In the genomic region with DNA sequence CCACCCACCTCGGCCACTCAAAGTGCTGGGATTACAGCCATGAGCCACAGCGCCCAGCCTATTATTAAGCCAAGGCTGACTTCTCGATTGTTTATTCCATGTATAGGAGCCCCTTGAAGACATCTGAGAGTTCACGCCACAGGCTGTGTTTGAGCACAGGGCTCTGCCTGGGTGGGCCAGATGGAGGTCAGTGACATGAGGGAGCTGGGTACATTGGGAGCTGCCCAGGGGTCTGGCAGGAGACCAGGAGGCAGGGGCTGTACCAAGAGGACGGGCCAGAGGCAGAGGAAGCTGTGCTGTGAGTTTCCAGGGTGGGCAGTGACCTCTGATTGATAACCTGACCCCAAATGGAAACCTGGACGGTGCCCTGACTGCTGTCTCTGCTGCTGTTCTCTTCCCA, we compare ENCODE assay signal across 25 cellular contexts. TPM values are rescaled to one million over a fixed set of nuclear protein-coding genes. Genes with fewer than 3 reads are reported as not detected.
"Had no signal": no experiment of that assay in that cellular context is flagged by ENCODE, and none has a peak within 500 bp of the region (broad histone marks: within the 10 kb centered on the region; RNA-seq: fewer than 3 reads in every experiment).

No MANE protein-coding gene starts in this region.

- H3K9me3 ChIP-seq: ascending aorta, MG63 had no signal

- H3K27me3 Mint-ChIP-seq: activated CD4-positive, alpha-beta memory T cell treated with anti-CD3 and anti-CD28 coated beads, Interleukin-2, amount 10 ng/mL, durations not matched to agents 7 days and 5 days; activated CD4-positive, alpha-beta T cell treated with anti-CD3 and anti-CD28 coated beads for 36 hours had no signal

- H3K36me3 Mint-ChIP-seq: activated CD8-positive, alpha-beta memory T cell treated with anti-CD3 and anti-CD28 coated beads, Interleukin-2, amount 10 ng/mL, durations not matched to agents 7 days and 5 days; activated naive CD8-positive, alpha-beta T cell treated with anti-CD3 and anti-CD28 coated beads, Interleukin-2, amount 10 ng/mL, durations not matched to agents 7 days and 5 days had no signal

- H3K9me3 Mint-ChIP-seq: activated CD4-positive, alpha-beta memory T cell treated with anti-CD3 and anti-CD28 coated beads, Interleukin-2, amount 10 ng/mL, durations not matched to agents 7 days and 5 days; activated naive CD4-positive, alpha-beta T cell treated with anti-CD3 and anti-CD28 coated beads, Interleukin-2, amount 10 ng/mL, durations not matched to agents 7 days and 5 days; activated naive CD8-positive, alpha-beta T cell treated with anti-CD3 and anti-CD28 coated beads, Interleukin-2, amount 10 ng/mL, durations not matched to agents 7 days and 5 days had no signal

- H3K27ac Mint-ChIP-seq: activated CD4-positive, alpha-beta memory T cell treated with anti-CD3 and anti-CD28 coated beads, Interleukin-2, amount 10 ng/mL, durations not matched to agents 7 days and 5 days; activated CD4-positive, alpha-beta T cell treated with anti-CD3 and anti-CD28 coated beads for 36 hours; activated CD8-positive, alpha-beta memory T cell treated with anti-CD3 and anti-CD28 coated beads, Interleukin-2, amount 10 ng/mL, durations not matched to agents 7 days and 5 days; activated naive CD4-positive, alpha-beta T cell treated with anti-CD3 and anti-CD28 coated beads, Interleukin-2, amount 10 ng/mL, durations not matched to agents 7 days and 5 days; activated naive CD8-positive, alpha-beta T cell treated with anti-CD3 and anti-CD28 coated beads, Interleukin-2, amount 10 ng/mL, durations not matched to agents 7 days and 5 days had no signal

- H3K4me3 Mint-ChIP-seq: activated CD4-positive, alpha-beta memory T cell treated with anti-CD3 and anti-CD28 coated beads, Interleukin-2, amount 10 ng/mL, durations not matched to agents 7 days and 5 days; activated CD4-positive, alpha-beta T cell treated with anti-CD3 and anti-CD28 coated beads for 36 hours; activated CD8-positive, alpha-beta memory T cell treated with anti-CD3 and anti-CD28 coated beads, Interleukin-2, amount 10 ng/mL, durations not matched to agents 7 days and 5 days; activated naive CD4-positive, alpha-beta T cell treated with anti-CD3 and anti-CD28 coated beads, Interleukin-2, amount 10 ng/mL, durations not matched to agents 7 days and 5 days; activated naive CD8-positive, alpha-beta T cell treated with anti-CD3 and anti-CD28 coated beads, Interleukin-2, amount 10 ng/mL, durations not matched to agents 7 days and 5 days had no signal

- DNase-seq: activated CD4-positive, alpha-beta memory T cell treated with anti-CD3 and anti-CD28 coated beads, Interleukin-2, amount 10 ng/mL, durations not matched to agents 7 days and 5 days; activated CD4-positive, alpha-beta T cell treated with anti-CD3 and anti-CD28 coated beads for 36 hours; activated CD8-positive, alpha-beta memory T cell treated with anti-CD3 and anti-CD28 coated beads for 24 hours; activated CD8-positive, alpha-beta memory T cell treated with anti-CD3 and anti-CD28 coated beads, Interleukin-2, amount 10 ng/mL, durations not matched to agents 7 days and 5 days; activated CD8-positive, alpha-beta memory T cell treated with anti-CD3 and anti-CD28 coated beads, Interleukin-2, amount 50 U/mL, for 48 hours; activated effector memory CD4-positive, alpha-beta T cell treated with Interleukin-2 at 50 U/mL for 16 hours; activated naive CD4-positive, alpha-beta T cell treated with anti-CD3 and anti-CD28 coated beads, Interleukin-2, amount 10 ng/mL, durations not matched to agents 7 days and 5 days; activated naive CD8-positive, alpha-beta T cell treated with anti-CD3 and anti-CD28 coated beads, Interleukin-2, amount 10 ng/mL, durations not matched to agents 7 days and 5 days; activated T-cell treated with anti-CD3 and anti-CD28 coated beads, Interleukin-2, amount 50 U/mL, for 48 hours; amygdala; Kasumi-1; KG1; MG63; NCI-H1092; NCI-H1436 treated with DMSO at 0.1 percent for 48 hours; NCI-H1694 treated with DMSO at 0.1 percent for 48 hours; NCI-H2029; NCI-H345; NCI-H524 treated with DMSO at 0.1 percent for 48 hours; SW 1271; T-helper 1 cell had no signal

- H3K27ac ChIP-seq: ascending aorta, cardiac muscle cell had no signal

- H3K27me3 ChIP-seq: ascending aorta, cardiac muscle cell, MG63 had no signal

- H3K4me3 ChIP-seq: ascending aorta, cardiac muscle cell, MG63 had no signal

- ATAC-seq: activated CD4-positive, alpha-beta T cell treated with anti-CD3 and anti-CD28 coated beads for 36 hours; activated CD4-positive, CD25-positive, alpha-beta regulatory T cell treated with anti-CD3 and anti-CD28 coated beads, Interleukin-2, amount 50 U/mL, for 24 hours; activated CD8-positive, alpha-beta memory T cell treated with anti-CD3 and anti-CD28 coated beads, Interleukin-2, amount 10 ng/mL, durations not matched to agents 7 days and 5 days; Panc1 had no signal

RNA-seq across cellular contexts. Expression of gene MIOX, which starts 15.4 kb away (rescaled TPM):
- total RNA-seq: activated naive CD8-positive, alpha-beta T cell treated with anti-CD3 and anti-CD28 coated beads, Interleukin-2, amount 10 ng/mL, durations not matched to agents 7 days and 5 days; ascending aorta; cardiac muscle cell had no signal

RNA-seq across cellular contexts. Expression of gene ADM2, which starts 20.8 kb away (rescaled TPM):
- total RNA-seq: ascending aorta had no signal

RNA-seq across cellular contexts. Expression of gene SCO2, which starts 23.3 kb away (rescaled TPM):
- total RNA-seq: ascending aorta, cardiac muscle cell had no signal
